ENCODE assay signal across 1 cellular context in the genomic region with DNA sequence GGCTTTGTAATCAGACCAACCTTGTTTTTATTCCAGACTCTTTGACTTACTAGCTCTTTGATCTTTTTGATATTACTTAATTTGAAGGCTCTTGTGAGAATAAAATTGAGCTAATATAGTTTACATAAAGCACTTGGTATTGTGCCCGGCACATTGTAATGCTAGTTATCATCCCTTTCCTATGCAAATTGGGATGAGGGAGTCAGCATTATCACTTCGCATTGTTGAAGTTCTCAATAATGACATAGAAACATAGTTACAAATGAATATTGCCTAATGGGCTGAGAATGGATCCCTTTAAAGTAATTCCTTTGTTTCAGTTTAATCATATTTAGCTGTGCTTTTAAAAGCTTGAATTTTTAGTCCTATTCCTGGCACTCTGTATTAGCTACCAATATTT.
TF ChIP-seq lines count a peak whose summit lies in the region.

No MANE protein-coding gene starts in this region.

TF ChIP-seq in WTC11, 78 proteins besides CTCF, POLR2A, EP300 and RAD21 (continued from another document):
- TF ChIP-seq FOXP4 (CRISPR knock-in tag; IDR thresholded peaks at IDR 0.05), result no peak
TF ChIP-seq in WTC11: peak in this region for 0.
